In the genomic region with DNA sequence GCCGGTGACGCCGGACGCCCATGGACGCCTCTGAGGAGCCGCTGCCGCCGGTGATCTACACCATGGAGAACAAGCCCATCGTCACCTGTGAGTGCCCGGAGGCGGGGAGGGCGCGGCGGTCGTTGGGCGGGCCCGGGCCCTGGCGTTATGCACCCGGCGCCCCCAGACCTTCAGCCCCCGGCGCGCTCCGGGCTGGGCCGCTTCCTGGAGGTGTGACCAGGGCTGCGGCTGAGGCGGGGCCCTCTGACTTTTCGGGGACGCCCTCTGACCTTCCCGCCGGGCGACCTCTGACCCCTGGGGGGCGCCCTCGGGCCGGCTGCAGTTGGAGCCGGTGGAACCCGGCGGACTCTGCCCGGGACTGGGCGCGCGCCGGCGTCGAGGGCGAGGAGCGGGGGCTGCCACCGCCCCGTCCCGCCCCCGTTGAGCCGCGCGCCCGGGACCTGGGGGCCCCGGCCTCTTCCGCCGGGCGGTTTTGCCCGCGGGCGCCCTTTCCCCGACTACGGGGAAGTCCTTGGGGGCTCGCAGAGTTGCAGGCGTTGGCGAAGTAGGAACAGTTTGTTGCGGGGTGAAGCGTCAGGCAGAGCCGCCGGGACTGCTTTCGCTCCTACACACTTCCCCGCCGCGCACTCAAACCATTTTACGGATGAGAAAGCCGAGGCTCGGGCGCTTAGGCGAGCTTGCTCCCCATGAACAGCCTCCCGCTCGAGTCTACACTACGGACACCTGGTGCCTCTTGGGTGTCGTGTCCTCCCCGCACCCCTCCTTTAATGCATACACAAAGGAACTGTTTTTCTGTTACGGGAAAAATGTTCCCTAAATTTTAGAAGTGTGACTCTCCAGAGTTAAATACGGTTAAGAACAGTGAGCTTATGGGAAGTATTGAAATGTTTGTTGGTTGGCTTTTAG, we compare ENCODE assay signal across 8 cellular contexts. TPM values are rescaled to one million over a fixed set of nuclear protein-coding genes. Genes with fewer than 3 reads are reported as not detected.
DNase-seq lines count a peak whose midpoint lies in the region; ATAC-seq, FAIRE-seq and TF ChIP-seq lines count a peak whose summit lies in the region.

No MANE protein-coding gene starts in this region.

- no peak overlapping the region for H2BK120ac ChIP-seq in H9 (ENCODE audit: low read depth, low read length, poor library complexity, severe bottlenecking)

- H3K56ac ChIP-seq in H9 (ENCODE audit: insufficient read length, low read depth, low read length), result no peak overlapping the region

- TF ChIP-seq CTCF in H9 (conservative IDR thresholded peaks at IDR 0.05) (peak; percentile 71), WTC11 (IDR thresholded peaks at IDR 0.05) (peak; percentile 52; the same call in 1 of the 2 replicates), bronchial epithelial cell (IDR thresholded peaks at IDR 0.05; ENCODE audit: insufficient read depth, low read length, severe bottlenecking) (no peak)

- WGBS in H9 (ENCODE audit: extremely low coverage, insufficient read length, low lambda C conversion rate), result no CpG with 5 or more reads among the region's 87 CpGs

- H4K20me1 ChIP-seq in H9 (ENCODE audit: control insufficient read depth, insufficient read depth, insufficient read length), result no peaks in the 10 kb centered on the region

- H2BK20ac ChIP-seq in H9 (ENCODE audit: low read depth, low read length, poor library complexity, severe bottlenecking), result no peak overlapping the region

- H3K27ac ChIP-seq in H9 (ENCODE audit: insufficient read length, low read depth, low read length), result no peak overlapping the region

- no peak overlapping the region for H3K18ac ChIP-seq in H9 (ENCODE audit: insufficient read length, low read depth, low read length)

- H4K8ac ChIP-seq in H9 (replicated peaks; ENCODE audit: insufficient read length, low read depth, low read length), result no peak overlapping the region

- H3K27me3 Mint-ChIP-seq in H9 (ENCODE audit: low read depth) (no peaks in the 10 kb centered on the region), WTC11 (ENCODE audit: low read depth) (no peaks in the 10 kb centered on the region)

- peak overlapping the region; percentile 88 to 92 (median 89) for H3K27ac Mint-ChIP-seq in H9
- peak overlapping the region; percentile 96 for H3K27ac Mint-ChIP-seq in WTC11

- H3K9me3 Mint-ChIP-seq in H9, result no peaks in the 10 kb centered on the region; a peak in 2 of 5 replicates
- no peaks in the 10 kb centered on the region for H3K9me3 Mint-ChIP-seq in WTC11

- peak; percentile 89 for ATAC-seq in WTC11

- peak overlapping the region; percentile 72 for H3K9ac ChIP-seq in H9 (ENCODE audit: extremely low read depth, insufficient read length, low read length)

- H3K36me3 Mint-ChIP-seq in H9 (ENCODE audit: insufficient read depth in 1 of 3, low read depth in 3 of 3), result no peaks in the 10 kb centered on the region; a peak in 1 of 7 replicates
- H3K36me3 Mint-ChIP-seq in WTC11, result no peaks in the 10 kb centered on the region

- H3K4me1 Mint-ChIP-seq in H9 (peaks cover 28% of the 10 kb centered on the region in 2 experiments), WTC11 (peaks cover 30% of the 10 kb centered on the region)

- no peaks in the 10 kb centered on the region for H3K4me1 ChIP-seq in H9 (ENCODE audit: insufficient read depth, low read length)

- H3K9me3 ChIP-seq in H9 (ENCODE audit: control insufficient read depth, low read depth, low read length) (no peaks in the 10 kb centered on the region), MG63 (no peaks in the 10 kb centered on the region)

- DNase-seq in H9, result peak; percentile 86
- DNase-seq in MG63, result peak; percentile 73
- DNase-seq in WTC11 (ENCODE audit: low spot score), result peak; percentile 88
- DNase-seq in bronchial epithelial cell (ENCODE audit: low read depth), result no peak
- DNase-seq in kidney tubule cell (ENCODE audit: low spot score), result peak; percentile 39
- peak; percentile 42 to 85 (median 68) for DNase-seq in stimulated activated CD4-positive, alpha-beta T cell treated with anti-CD3 and anti-CD28 coated beads, Interleukin-1b, Interleukin-23, amount 100 ng/mL, for 24 hours (ENCODE audit: low read depth in 4 of 4, low spot score in 1 of 4)
- DNase-seq in NCI-H446 treated with DMSO at 0.1 percent for 48 hours (lab: John Stamatoyannopoulos, UW), result no peak

- no peak overlapping the region for H4K91ac ChIP-seq in H9 (ENCODE audit: insufficient read length, low read depth, low read length)

- no peak overlapping the region for H2AFZ ChIP-seq in H9 (ENCODE audit: low read length)

- no peak overlapping the region for H2AK5ac ChIP-seq in H9 (ENCODE audit: insufficient read length, low read length)

- peaks cover 2% of the 10 kb centered on the region for H3K79me1 ChIP-seq in H9 (ENCODE audit: insufficient read depth, low read depth, low read length, poor library complexity, severe bottlenecking)

- no peak overlapping the region for H2BK15ac ChIP-seq in H9 (ENCODE audit: low read depth, low read length)

- FAIRE-seq in bronchial epithelial cell (lab: Jason Lieb, UNC), result no peak

- no peak overlapping the region for H2BK5ac ChIP-seq in H9 (ENCODE audit: insufficient read length, low read length)

- H3K4me3 ChIP-seq in GM08714 (ENCODE audit: low read length) (peak overlapping the region; percentile 76), MG63 (peak overlapping the region; percentile 91), bronchial epithelial cell (ENCODE audit: low read depth, low read length) (peak overlapping the region; percentile 83)

- H3K4me3 Mint-ChIP-seq in H9 (peak overlapping the region; percentile 86 to 87), WTC11 (peak overlapping the region; percentile 84)

- peaks cover 30% of the 10 kb centered on the region; the same call in 1 of the 2 replicates for H3K79me2 ChIP-seq in H9 (ENCODE audit: insufficient read depth, low read length)

- H2BK12ac ChIP-seq in H9 (ENCODE audit: insufficient read length, low read depth, low read length), result no peak overlapping the region

- peak overlapping the region; percentile 49 for H3K14ac ChIP-seq in H9 (ENCODE audit: insufficient read depth, low read length)

- no peak overlapping the region for H3K23ac ChIP-seq in H9 (ENCODE audit: insufficient read length, low read depth, low read length)

- H3T11ph ChIP-seq in H9 (ENCODE audit: low read length), result no peak overlapping the region

- peak overlapping the region; percentile 83 for H3K4me2 ChIP-seq in H9 (ENCODE audit: insufficient read depth, insufficient read length, low read length)

- CTCF ChIA-PET in WTC11 (lab: Charles Lee), result interaction anchor here (1.1 to 1.5 kb wide), 3 partner anchors 59 to 285 kb away, joined by 3 to 4 read pairs (median 3); no protein-coding TSS in a partner anchor

- H3K36me3 ChIP-seq in MG63, result no peaks in the 10 kb centered on the region; the same call in 1 of the 2 replicates
- no peaks in the 10 kb centered on the region for H3K36me3 ChIP-seq in bronchial epithelial cell (ENCODE audit: control insufficient read depth, insufficient read depth, low read length)

- H3K27me3 ChIP-seq in H9 (ENCODE audit: insufficient read depth, low read length) (no peaks in the 10 kb centered on the region), MG63 (no peaks in the 10 kb centered on the region), bronchial epithelial cell (ENCODE audit: control insufficient read depth, insufficient read depth, low read length) (no peaks in the 10 kb centered on the region)

- H3K4ac ChIP-seq in H9 (ENCODE audit: low read depth, low read length), result no peak overlapping the region

- H3K23me2 ChIP-seq in H9 (ENCODE audit: insufficient read length, low read depth, low read length, poor library complexity, severe bottlenecking), result peaks cover 6% of the 10 kb centered on the region

- POLR2A ChIA-PET in WTC11 (lab: Charles Lee), result interaction anchor here (0.6 to 1.5 kb wide), 3 partner anchors 24 to 31 kb away, joined by 3 to 6 read pairs (median 3); no protein-coding TSS in a partner anchor

- H4K5ac ChIP-seq in H9 (ENCODE audit: insufficient read length, low read depth, low read length), result no peak overlapping the region

TF ChIP-seq in WTC11, 78 proteins besides CTCF, POLR2A, EP300 and RAD21 (continues in another document):
- TF ChIP-seq, protein P1, sequence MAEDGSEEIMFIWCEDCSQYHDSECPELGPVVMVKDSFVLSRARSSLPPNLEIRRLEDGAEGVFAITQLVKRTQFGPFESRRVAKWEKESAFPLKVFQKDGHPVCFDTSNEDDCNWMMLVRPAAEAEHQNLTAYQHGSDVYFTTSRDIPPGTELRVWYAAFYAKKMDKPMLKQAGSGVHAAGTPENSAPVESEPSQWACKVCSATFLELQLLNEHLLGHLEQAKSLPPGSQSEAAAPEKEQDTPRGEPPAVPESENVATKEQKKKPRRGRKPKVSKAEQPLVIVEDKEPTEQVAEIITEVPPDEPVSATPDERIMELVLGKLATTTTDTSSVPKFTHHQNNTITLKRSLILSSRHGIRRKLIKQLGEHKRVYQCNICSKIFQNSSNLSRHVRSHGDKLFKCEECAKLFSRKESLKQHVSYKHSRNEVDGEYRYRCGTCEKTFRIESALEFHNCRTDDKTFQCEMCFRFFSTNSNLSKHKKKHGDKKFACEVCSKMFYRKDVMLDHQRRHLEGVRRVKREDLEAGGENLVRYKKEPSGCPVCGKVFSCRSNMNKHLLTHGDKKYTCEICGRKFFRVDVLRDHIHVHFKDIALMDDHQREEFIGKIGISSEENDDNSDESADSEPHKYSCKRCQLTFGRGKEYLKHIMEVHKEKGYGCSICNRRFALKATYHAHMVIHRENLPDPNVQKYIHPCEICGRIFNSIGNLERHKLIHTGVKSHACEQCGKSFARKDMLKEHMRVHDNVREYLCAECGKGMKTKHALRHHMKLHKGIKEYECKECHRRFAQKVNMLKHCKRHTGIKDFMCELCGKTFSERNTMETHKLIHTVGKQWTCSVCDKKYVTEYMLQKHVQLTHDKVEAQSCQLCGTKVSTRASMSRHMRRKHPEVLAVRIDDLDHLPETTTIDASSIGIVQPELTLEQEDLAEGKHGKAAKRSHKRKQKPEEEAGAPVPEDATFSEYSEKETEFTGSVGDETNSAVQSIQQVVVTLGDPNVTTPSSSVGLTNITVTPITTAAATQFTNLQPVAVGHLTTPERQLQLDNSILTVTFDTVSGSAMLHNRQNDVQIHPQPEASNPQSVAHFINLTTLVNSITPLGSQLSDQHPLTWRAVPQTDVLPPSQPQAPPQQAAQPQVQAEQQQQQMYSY (CRISPR knock-in tag; IDR thresholded peaks at IDR 0.05), result 0 out of 2 replicates have a peak, but pooled peaks have one; percentile 1
- TF ChIP-seq NR2C2 (CRISPR knock-in tag; IDR thresholded peaks at IDR 0.05) (peak; percentile 64; the same call in 1 of the 2 replicates), GABPB1 (CRISPR knock-in tag; IDR thresholded peaks at IDR 0.05) (0 out of 2 replicates have a peak, but pooled peaks have one; percentile 26), CBFB (CRISPR knock-in tag; IDR thresholded peaks at IDR 0.05; ENCODE audit: low read depth) (no peak)

RNA-seq across cellular contexts. Expression of gene TRAPPC10, which starts 0.6 kb away (rescaled TPM):
- 27.9 and 32.9 TPM in 2 replicates for total RNA-seq in H9 (2021)
- total RNA-seq in MG63 (2014; rRNA removed; shearing (Covaris generic); ENCODE audit: low replicate concordance), result 18.3 and 33.7 TPM in 2 replicates
- 29.3 to 34.5 TPM (median 29.7 TPM) in 3 replicates for total RNA-seq in WTC11 (2021)
- 16.8 and 21.6 TPM in 2 replicates for total RNA-seq in bronchial epithelial cell

Comparison
In these comparisons a context has a peak if more than half of its experiments do, and no peak if none do; other contexts are left out.
1. DNase-seq: peak in H9 (single experiment), MG63 (single experiment), WTC11 (single experiment), kidney tubule cell (single experiment) and stimulated activated CD4-positive, alpha-beta T cell treated with anti-CD3 and anti-CD28 coated beads, Interleukin-1b, Interleukin-23, amount 100 ng/mL, for 24 hours (4 of 4); none in bronchial epithelial cell (single experiment) and NCI-H446 treated with DMSO at 0.1 percent for 48 hours (single experiment).
2. Peak in every context shown above with its lines, with median percentiles within 50 percentile points of each other: H3K4me3 ChIP-seq.